In genomic region chr11:94739331-94739730, GRCh38 we compare ENCODE assay signal across 20 cellular contexts. TPM values are rescaled to one million over a fixed set of nuclear protein-coding genes. Genes with fewer than 3 reads are reported as not detected.
DNase-seq lines count a peak whose midpoint lies in the region; ATAC-seq and TF ChIP-seq lines count a peak whose summit lies in the region.
"Had no signal": no experiment of that assay in that cellular context is flagged by ENCODE, and none has a peak within 500 bp of the region (broad histone marks: within the 10 kb centered on the region; RNA-seq: fewer than 3 reads in every experiment).

No MANE protein-coding gene starts in this region.

- H4K20me1 ChIP-seq in GM23338 (replicated peaks; ENCODE audit: insufficient read depth) (no peaks in the 10 kb centered on the region), neural progenitor cell (ENCODE audit: low read depth) (no peaks in the 10 kb centered on the region)

- intact Hi-C loops in esophagus muscularis mucosa (cut with DNase I): no loop called here
- intact Hi-C loops in thyroid gland (cut with DNase I): no loop called here

- H3K36me3 ChIP-seq in GM23338 (ENCODE audit: insufficient read depth) (no peaks in the 10 kb centered on the region), esophagus muscularis mucosa (no peaks in the 10 kb centered on the region), neural progenitor cell (no peaks in the 10 kb centered on the region), thyroid gland (no peaks in the 10 kb centered on the region)

- H3K4me3 ChIP-seq in GM23338 (no peak overlapping the region), esophagus muscularis mucosa (no peak overlapping the region), neural progenitor cell (no peak overlapping the region), thyroid gland (replicated peaks in 1 of 3) (no peak overlapping the region)

- WGBS in esophagus muscularis mucosa: 50% methylated on average over 1 of the region's 2 CpGs
- 80 to 86% methylated on average over 2 of the region's 2 CpGs for WGBS in thyroid gland, 2 donors

- H3F3A ChIP-seq in GM23338 (replicated peaks; ENCODE audit: low read depth) (peaks cover 15% of the 10 kb centered on the region; the same call in 1 of the 2 replicates), neural progenitor cell (ENCODE audit: low read depth) (peaks cover 13% of the 10 kb centered on the region)

- no peak for ATAC-seq in GM23338
- ATAC-seq in stimulated activated naive B cell treated with anti-CD40 and anti-IgM and Interleukin-4, amounts not matched to agents 10 μg/mL and 1 μg/mL and 100 μg/mL, for 72 hours (replicated peaks): no peak

- no peak for TF ChIP-seq CTCF in GM23338 (conservative IDR thresholded peaks at IDR 0.05; ENCODE audit: low read depth in 2 of 2)
- no peak for TF ChIP-seq CTCF in esophagus muscularis mucosa (IDR thresholded peaks at IDR 0.05)
- TF ChIP-seq CTCF in neural progenitor cell (IDR thresholded peaks at IDR 0.05): no peak
- no peak for TF ChIP-seq CTCF in thyroid gland (IDR thresholded peaks at IDR 0.05)

- H3K9me3 Mint-ChIP-seq in GM23338 (0 out of 3 replicates have a peak, but pooled peaks cover 3% of the 10 kb centered on the region), neural progenitor cell (no peaks in the 10 kb centered on the region)
- no peaks in the 10 kb centered on the region for H3K9me3 Mint-ChIP-seq in stimulated activated naive B cell treated with anti-CD40 and anti-IgM and Interleukin-4, amounts not matched to agents 10 μg/mL and 1 μg/mL and 100 μg/mL, for 72 hours
- H3K9me3 Mint-ChIP-seq: IgD-negative memory B cell had no signal

- H3K9ac ChIP-seq in neural progenitor cell: no peak overlapping the region

- H3K27ac Mint-ChIP-seq in GM23338 (no peak overlapping the region), neural progenitor cell (no peak overlapping the region)
- H3K27ac Mint-ChIP-seq in stimulated activated naive B cell treated with anti-CD40 and anti-IgM and Interleukin-4, amounts not matched to agents 10 μg/mL and 1 μg/mL and 100 μg/mL, for 72 hours: no peak overlapping the region
- H3K27ac Mint-ChIP-seq: IgD-negative memory B cell had no signal

- H3K4me1 ChIP-seq in GM23338 (ENCODE audit: insufficient read depth): peaks cover 53% of the 10 kb centered on the region
- peaks cover 24 to 71% (median 61%) of the 10 kb centered on the region in 4 donors for H3K4me1 ChIP-seq in esophagus muscularis mucosa
- peaks cover 20% of the 10 kb centered on the region for H3K4me1 ChIP-seq in neural progenitor cell
- H3K4me1 ChIP-seq in thyroid gland: peaks cover 4 to 6% of the 10 kb centered on the region in 2 donors

- no peak for TF ChIP-seq EP300 in esophagus muscularis mucosa (IDR thresholded peaks at IDR 0.05)

- no peak overlapping the region for H3K27ac ChIP-seq in GM23338 (ENCODE audit: low read depth)
- peak overlapping the region; percentile 78 to 90 (median 84) for H3K27ac ChIP-seq in esophagus muscularis mucosa (replicated peaks in 1 of 4)
- no peak overlapping the region for H3K27ac ChIP-seq in neural progenitor cell
- H3K27ac ChIP-seq in thyroid gland: no peak overlapping the region
- H3K27ac ChIP-seq: C4-2B had no signal

- H3K27me3 ChIP-seq in GM23338 (ENCODE audit: insufficient read depth) (peaks cover 42% of the 10 kb centered on the region), esophagus muscularis mucosa (no peaks in the 10 kb centered on the region), neural progenitor cell (peaks cover 28% of the 10 kb centered on the region), thyroid gland (no peaks in the 10 kb centered on the region)

- H3K4me2 ChIP-seq in GM23338 (peak overlapping the region; percentile 98), neural progenitor cell (peak overlapping the region; percentile 79)

- H3K79me2 ChIP-seq in GM23338 (replicated peaks; ENCODE audit: insufficient read depth): no peaks in the 10 kb centered on the region
- H3K79me2 ChIP-seq in neural progenitor cell (ENCODE audit: low read depth): peaks cover 3% of the 10 kb centered on the region

- H3K36me3 Mint-ChIP-seq in GM23338 (ENCODE audit: low read depth) (no peaks in the 10 kb centered on the region), neural progenitor cell (no peaks in the 10 kb centered on the region)
- no peaks in the 10 kb centered on the region for H3K36me3 Mint-ChIP-seq in stimulated activated naive B cell treated with anti-CD40 and anti-IgM and Interleukin-4, amounts not matched to agents 10 μg/mL and 1 μg/mL and 100 μg/mL, for 72 hours
- H3K36me3 Mint-ChIP-seq: IgD-negative memory B cell had no signal

- peak overlapping the region; percentile 100 for H2AFZ ChIP-seq in GM23338
- peak overlapping the region; percentile 40 for H2AFZ ChIP-seq in neural progenitor cell (replicated peaks)

- peaks cover 19% of the 10 kb centered on the region for H3K27me3 Mint-ChIP-seq in GM23338 (ENCODE audit: insufficient read depth, low read depth, poor library complexity)
- peaks cover 7% of the 10 kb centered on the region for H3K27me3 Mint-ChIP-seq in neural progenitor cell (ENCODE audit: insufficient read depth, low read depth)
- peaks cover 25 to 28% of the 10 kb centered on the region in 2 donors for H3K27me3 Mint-ChIP-seq in stimulated activated naive B cell treated with anti-CD40 and anti-IgM and Interleukin-4, amounts not matched to agents 10 μg/mL and 1 μg/mL and 100 μg/mL, for 72 hours

- TF ChIP-seq POLR2A in esophagus muscularis mucosa (IDR thresholded peaks at IDR 0.05; ENCODE audit: low read depth): no peak
- TF ChIP-seq POLR2A in thyroid gland (IDR thresholded peaks at IDR 0.05): no peak

- no peaks in the 10 kb centered on the region for H3K9me2 ChIP-seq in GM23338 (ENCODE audit: insufficient read depth)

- H3K9me3 ChIP-seq in esophagus muscularis mucosa: no peaks in the 10 kb centered on the region
- H3K9me3 ChIP-seq in neural progenitor cell (ENCODE audit: low read depth): no peaks in the 10 kb centered on the region
- no peaks in the 10 kb centered on the region for H3K9me3 ChIP-seq in thyroid gland

- H3K4me3 Mint-ChIP-seq in GM23338 (no peak overlapping the region), neural progenitor cell (no peak overlapping the region)
- no peak overlapping the region for H3K4me3 Mint-ChIP-seq in stimulated activated naive B cell treated with anti-CD40 and anti-IgM and Interleukin-4, amounts not matched to agents 10 μg/mL and 1 μg/mL and 100 μg/mL, for 72 hours
- H3K4me3 Mint-ChIP-seq: IgD-negative memory B cell had no signal

- DNase-seq in GM23338 (ENCODE audit: low spot score) (no peak), NCI-H146 treated with DMSO at 0.1 percent for 48 hours (lab: John Stamatoyannopoulos, UW; ENCODE audit: unreplicated experiment) (peak; percentile 33), esophagus muscularis mucosa (ENCODE audit: extremely low spot score) (peak; percentile 89), neural progenitor cell (ENCODE audit: low spot score) (peak; percentile 6), NCI-H526 (lab: John Stamatoyannopoulos, UW) (no peak), thyroid gland (no peak)
- DNase-seq in stimulated activated naive B cell treated with anti-CD40 and anti-IgM and Interleukin-4, amounts not matched to agents 10 μg/mL and 1 μg/mL and 100 μg/mL, for 72 hours: no peak
- DNase-seq: DMS 273 treated with DMSO at 0.1 percent for 48 hours, H7, Kasumi-1, MM.1S, NCI-H1105, NCI-H187 treated with DMSO at 0.1 percent for 48 hours, NCI-H2171 treated with DMSO at 0.1 percent for 48 hours, NCI-H510A, RPMI8226, SIG-M5 had no signal

- H3K4me1 Mint-ChIP-seq in GM23338: peaks cover 44% of the 10 kb centered on the region
- peaks cover 44% of the 10 kb centered on the region for H3K4me1 Mint-ChIP-seq in neural progenitor cell
- H3K4me1 Mint-ChIP-seq in stimulated activated naive B cell treated with anti-CD40 and anti-IgM and Interleukin-4, amounts not matched to agents 10 μg/mL and 1 μg/mL and 100 μg/mL, for 72 hours: peaks cover 10 to 13% of the 10 kb centered on the region in 2 donors

TF ChIP-seq in GM23338, 12 proteins besides CTCF, POLR2A, EP300 and RAD21 (continues in another document):
- no peak for TF ChIP-seq ZNF114 (CRISPR knock-in tag; IDR thresholded peaks at IDR 0.05)
- TF ChIP-seq ZNF331 (CRISPR knock-in tag; IDR thresholded peaks at IDR 0.05; ENCODE audit: low read depth): no peak
- TF ChIP-seq, protein P1, sequence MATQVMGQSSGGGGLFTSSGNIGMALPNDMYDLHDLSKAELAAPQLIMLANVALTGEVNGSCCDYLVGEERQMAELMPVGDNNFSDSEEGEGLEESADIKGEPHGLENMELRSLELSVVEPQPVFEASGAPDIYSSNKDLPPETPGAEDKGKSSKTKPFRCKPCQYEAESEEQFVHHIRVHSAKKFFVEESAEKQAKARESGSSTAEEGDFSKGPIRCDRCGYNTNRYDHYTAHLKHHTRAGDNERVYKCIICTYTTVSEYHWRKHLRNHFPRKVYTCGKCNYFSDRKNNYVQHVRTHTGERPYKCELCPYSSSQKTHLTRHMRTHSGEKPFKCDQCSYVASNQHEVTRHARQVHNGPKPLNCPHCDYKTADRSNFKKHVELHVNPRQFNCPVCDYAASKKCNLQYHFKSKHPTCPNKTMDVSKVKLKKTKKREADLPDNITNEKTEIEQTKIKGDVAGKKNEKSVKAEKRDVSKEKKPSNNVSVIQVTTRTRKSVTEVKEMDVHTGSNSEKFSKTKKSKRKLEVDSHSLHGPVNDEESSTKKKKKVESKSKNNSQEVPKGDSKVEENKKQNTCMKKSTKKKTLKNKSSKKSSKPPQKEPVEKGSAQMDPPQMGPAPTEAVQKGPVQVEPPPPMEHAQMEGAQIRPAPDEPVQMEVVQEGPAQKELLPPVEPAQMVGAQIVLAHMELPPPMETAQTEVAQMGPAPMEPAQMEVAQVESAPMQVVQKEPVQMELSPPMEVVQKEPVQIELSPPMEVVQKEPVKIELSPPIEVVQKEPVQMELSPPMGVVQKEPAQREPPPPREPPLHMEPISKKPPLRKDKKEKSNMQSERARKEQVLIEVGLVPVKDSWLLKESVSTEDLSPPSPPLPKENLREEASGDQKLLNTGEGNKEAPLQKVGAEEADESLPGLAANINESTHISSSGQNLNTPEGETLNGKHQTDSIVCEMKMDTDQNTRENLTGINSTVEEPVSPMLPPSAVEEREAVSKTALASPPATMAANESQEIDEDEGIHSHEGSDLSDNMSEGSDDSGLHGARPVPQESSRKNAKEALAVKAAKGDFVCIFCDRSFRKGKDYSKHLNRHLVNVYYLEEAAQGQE (IDR thresholded peaks at IDR 0.05; ENCODE audit: unreplicated experiment): no peak
- TF ChIP-seq CREB1 (CRISPR knock-in tag; IDR thresholded peaks at IDR 0.05; ENCODE audit: low read depth): no peak
- TF ChIP-seq EZH2 (IDR thresholded peaks at IDR 0.05; ENCODE audit: low read depth, unreplicated experiment): no peak
- no peak for TF ChIP-seq EZH2phosphoT487 (IDR thresholded peaks at IDR 0.05; ENCODE audit: unreplicated experiment)

RNA-seq across cellular contexts. Expression of gene AMOTL1, which starts 28.8 kb away (rescaled TPM):
- total RNA-seq in GM23338 (2014; rRNA removed; shearing (Covaris generic)): 18.7 TPM in 2 replicates
- polyA plus RNA-seq in GM23338 (2016; fragmentation: Nextera tagmentation; extraction: Ambion mirVana): 4.1 and 4.3 TPM in 2 replicates
- total RNA-seq in esophagus muscularis mucosa (100 to 1,000 TPM; 172 to 259 (median 182) TPM), neural progenitor cell (ENCODE audit: low replicate concordance) (22.6 and 29.5 TPM in 2 replicates), thyroid gland (10 to 100 TPM; 34.1 to 51.2 (median 41.0) TPM)
- total RNA-seq: HT-29 had no signal
- polyA plus RNA-seq: IgD-negative memory B cell had no signal

Comparison
In these comparisons a context has a peak if more than half of its experiments do, and no peak if none do; other contexts are left out.
1. DNase-seq: peak in NCI-H146 treated with DMSO at 0.1 percent for 48 hours (single experiment), esophagus muscularis mucosa (single experiment) and neural progenitor cell (single experiment); none in GM23338 (single experiment), NCI-H526 (0 of 2), thyroid gland (0 of 2) and stimulated activated naive B cell treated with anti-CD40 and anti-IgM and Interleukin-4, amounts not matched to agents 10 μg/mL and 1 μg/mL and 100 μg/mL, for 72 hours (single experiment).
2. H3K27ac ChIP-seq: peak in esophagus muscularis mucosa (4 of 4); none in GM23338 (single experiment), neural progenitor cell (single experiment) and thyroid gland (0 of 3).